Comparison of ENCODE assay signal across 4 cellular contexts in the genomic region with DNA sequence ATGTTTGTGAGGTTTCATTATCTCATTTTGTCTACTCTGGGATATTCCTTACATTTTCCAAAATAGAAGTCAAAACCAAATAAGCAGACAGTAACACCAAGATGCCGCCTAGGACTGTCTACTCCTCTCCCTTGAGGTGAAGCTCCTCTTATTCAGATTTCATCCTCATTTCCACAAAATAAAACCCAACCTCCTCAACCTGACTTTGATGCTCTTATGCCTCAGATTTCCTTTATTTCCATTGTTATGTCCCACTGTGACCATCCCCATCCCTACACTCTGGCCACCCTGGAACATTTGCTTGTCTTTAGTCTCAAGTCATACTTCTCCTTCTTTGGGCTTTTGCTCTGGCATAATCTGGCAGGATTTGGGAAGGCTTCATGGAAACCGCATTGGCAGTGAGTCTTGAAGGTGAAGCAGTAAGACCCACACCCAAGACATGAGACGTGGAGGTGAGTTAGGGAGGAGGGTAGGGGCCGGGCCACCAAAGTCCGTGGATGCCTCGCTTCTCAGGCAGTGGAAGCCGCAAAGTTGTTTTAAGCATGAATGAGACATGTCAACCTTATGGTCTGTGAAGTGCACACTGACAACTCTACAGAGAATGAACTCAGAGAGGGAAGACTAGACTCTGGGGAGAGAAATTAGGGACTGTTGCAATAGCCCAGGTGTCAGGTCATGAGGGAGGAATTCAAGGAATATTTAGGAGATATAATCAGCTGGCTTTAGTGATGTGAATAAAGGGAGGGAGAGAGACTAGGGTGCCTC.
"Had no signal": no experiment of that assay in that cellular context is flagged by ENCODE, and none has a peak within 500 bp of the region (broad histone marks: within the 10 kb centered on the region; RNA-seq: fewer than 3 reads in every experiment).

No MANE protein-coding gene starts in this region.

- H2AFZ ChIP-seq: GM23338 had no signal

- H3K4me2 ChIP-seq: GM23338 had no signal

- H3K4me3 ChIP-seq: GM23338 had no signal

- H3K4me3 Mint-ChIP-seq: GM23338, H9 had no signal

- H3K9me3 Mint-ChIP-seq: GM23338, H9 had no signal

- H3K27ac Mint-ChIP-seq: GM23338 had no signal

- DNase-seq: H9, HCEC 1CT, IMR-90 had no signal

- ATAC-seq: GM23338 had no signal
